20 cellular contexts compared by ENCODE assay signal in the genomic region with DNA sequence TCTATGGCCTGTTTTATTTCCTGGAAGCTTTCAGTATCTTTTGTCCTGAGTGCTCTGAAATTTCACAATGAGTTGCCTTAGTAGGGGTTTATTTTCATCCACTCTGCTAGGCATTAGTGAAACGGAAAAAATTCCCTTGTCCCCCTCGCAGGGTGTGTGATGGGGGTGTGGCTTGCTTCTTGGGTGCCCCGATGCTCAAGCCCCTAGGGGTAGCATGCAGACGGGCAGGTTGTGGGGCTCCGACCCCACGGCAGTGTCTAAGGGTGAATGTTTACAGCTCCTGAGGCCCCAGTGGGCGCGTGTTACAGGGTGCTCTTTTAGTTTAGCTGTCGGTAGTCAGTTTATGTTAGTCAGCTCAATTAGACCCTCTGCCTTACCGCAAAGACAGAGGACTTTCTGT. TPM values are rescaled to one million over a fixed set of nuclear protein-coding genes. Genes with fewer than 3 reads are reported as not detected.
DNase-seq lines count a peak whose midpoint lies in the region; ATAC-seq, FAIRE-seq and TF ChIP-seq lines count a peak whose summit lies in the region.
"Had no signal": no experiment of that assay in that cellular context is flagged by ENCODE, and none has a peak within 500 bp of the region (broad histone marks: within the 10 kb centered on the region; RNA-seq: fewer than 3 reads in every experiment).

No MANE protein-coding gene starts in this region.

- no peak for FAIRE-seq in RCC 7860 (lab: Jason Lieb, UNC)
- FAIRE-seq: A204.1, G401.6, GM12892 had no signal

- H3K4me2 ChIP-seq in neural progenitor cell, result no peak overlapping the region
- H3K4me2 ChIP-seq: BLaER1 had no signal

- H3K36me3 Mint-ChIP-seq in activated naive CD4-positive, alpha-beta T cell treated with anti-CD3 and anti-CD28 coated beads, Interleukin-2, amount 10 ng/mL, durations not matched to agents 7 days and 5 days, result peaks cover 2% of the 10 kb centered on the region
- H3K36me3 Mint-ChIP-seq in WTC11 (peaks cover under 1% of the 10 kb centered on the region; the same call in 1 of the 2 replicates), neural progenitor cell (no peaks in the 10 kb centered on the region)
- H3K36me3 Mint-ChIP-seq: CD4-positive, CD25-positive, alpha-beta regulatory T cell; CD8-positive, alpha-beta T cell had no signal

- no peaks in the 10 kb centered on the region for H3K79me2 ChIP-seq in neural progenitor cell (ENCODE audit: low read depth)

- no peak overlapping the region for H3K4me3 ChIP-seq in neural progenitor cell
- H3K4me3 ChIP-seq: BLaER1, HAP-1 had no signal

- CTCF ChIA-PET in activated naive CD4-positive, alpha-beta T cell treated with anti-CD3 and anti-CD28 coated beads, Interleukin-2, amount 10 ng/mL, durations not matched to agents 7 days and 5 days (lab: Charles Lee), result interaction anchor here (0.9 kb wide), 1 partner anchor 9 kb away, joined by 3 read pairs; no protein-coding TSS in a partner anchor
- CTCF ChIA-PET in WTC11 (lab: Charles Lee), result no interaction called here

- no peaks in the 10 kb centered on the region for H3K9me3 ChIP-seq in neural progenitor cell (ENCODE audit: low read depth)
- H3K9me3 ChIP-seq: Caco-2, HAP-1 had no signal

- H3K9ac ChIP-seq in neural progenitor cell, result no peak overlapping the region
- H3K9ac ChIP-seq: BLaER1 had no signal

- no peak overlapping the region for H3K4me3 Mint-ChIP-seq in activated naive CD4-positive, alpha-beta T cell treated with anti-CD3 and anti-CD28 coated beads, Interleukin-2, amount 10 ng/mL, durations not matched to agents 7 days and 5 days
- H3K4me3 Mint-ChIP-seq in WTC11 (no peak overlapping the region), neural progenitor cell (no peak overlapping the region)
- H3K4me3 Mint-ChIP-seq: B cell; CD8-positive, alpha-beta T cell; HFFc6 had no signal

- no peak for TF ChIP-seq CTCF in WTC11 (IDR thresholded peaks at IDR 0.05)
- TF ChIP-seq CTCF in neural progenitor cell (IDR thresholded peaks at IDR 0.05), result no peak

- H3K4me1 ChIP-seq in neural progenitor cell, result no peaks in the 10 kb centered on the region
- H3K4me1 ChIP-seq: BLaER1, Caco-2, HAP-1 had no signal

- H3K27me3 ChIP-seq in neural progenitor cell, result no peaks in the 10 kb centered on the region
- H3K27me3 ChIP-seq: BLaER1 had no signal

- no peaks in the 10 kb centered on the region for H3K27me3 Mint-ChIP-seq in activated naive CD4-positive, alpha-beta T cell treated with anti-CD3 and anti-CD28 coated beads, Interleukin-2, amount 10 ng/mL, durations not matched to agents 7 days and 5 days
- H3K27me3 Mint-ChIP-seq in WTC11 (ENCODE audit: low read depth) (no peaks in the 10 kb centered on the region), neural progenitor cell (ENCODE audit: insufficient read depth, low read depth) (no peaks in the 10 kb centered on the region)
- H3K27me3 Mint-ChIP-seq: B cell; CD4-positive, CD25-positive, alpha-beta regulatory T cell had no signal

- peak overlapping the region; percentile 62 for H3K27ac Mint-ChIP-seq in activated naive CD4-positive, alpha-beta T cell treated with anti-CD3 and anti-CD28 coated beads, Interleukin-2, amount 10 ng/mL, durations not matched to agents 7 days and 5 days
- H3K27ac Mint-ChIP-seq in WTC11 (no peak overlapping the region), neural progenitor cell (no peak overlapping the region)
- H3K27ac Mint-ChIP-seq: B cell; CD4-positive, CD25-positive, alpha-beta regulatory T cell; CD8-positive, alpha-beta T cell; HFFc6 had no signal

- peak; percentile 70 for ATAC-seq in WTC11
- ATAC-seq: CD8-positive, alpha-beta T cell had no signal

- H3K36me3 ChIP-seq in neural progenitor cell, result no peaks in the 10 kb centered on the region
- H3K36me3 ChIP-seq: BLaER1, HAP-1 had no signal

- no peaks in the 10 kb centered on the region for H4K20me1 ChIP-seq in neural progenitor cell (ENCODE audit: low read depth)
- H4K20me1 ChIP-seq: BLaER1 had no signal

- no peaks in the 10 kb centered on the region for H3F3A ChIP-seq in neural progenitor cell (ENCODE audit: low read depth)

- H2AFZ ChIP-seq in neural progenitor cell (replicated peaks), result peak overlapping the region; percentile 22

- POLR2A ChIA-PET in WTC11 (lab: Charles Lee), result no interaction called here

- peaks cover 4% of the 10 kb centered on the region for H3K9me3 Mint-ChIP-seq in activated naive CD4-positive, alpha-beta T cell treated with anti-CD3 and anti-CD28 coated beads, Interleukin-2, amount 10 ng/mL, durations not matched to agents 7 days and 5 days
- peaks cover 5% of the 10 kb centered on the region; the same call in 1 of the 2 replicates for H3K9me3 Mint-ChIP-seq in WTC11
- peaks cover 4% of the 10 kb centered on the region for H3K9me3 Mint-ChIP-seq in neural progenitor cell
- H3K9me3 Mint-ChIP-seq: CD8-positive, alpha-beta T cell; HFFc6 had no signal

- H3K4me1 Mint-ChIP-seq in activated naive CD4-positive, alpha-beta T cell treated with anti-CD3 and anti-CD28 coated beads, Interleukin-2, amount 10 ng/mL, durations not matched to agents 7 days and 5 days, result no peaks in the 10 kb centered on the region
- H3K4me1 Mint-ChIP-seq in WTC11, result 0 out of 2 replicates have a peak, but pooled peaks cover 3% of the 10 kb centered on the region
- peaks cover 4% of the 10 kb centered on the region for H3K4me1 Mint-ChIP-seq in neural progenitor cell
- H3K4me1 Mint-ChIP-seq: B cell had no signal

- no peak for DNase-seq in activated naive CD4-positive, alpha-beta T cell treated with anti-CD3 and anti-CD28 coated beads, Interleukin-2, amount 10 ng/mL, durations not matched to agents 7 days and 5 days
- no peak for DNase-seq in activated naive CD4-positive, alpha-beta T cell (lab: John Stamatoyannopoulos, UW)
- DNase-seq in WTC11 (ENCODE audit: low spot score), result peak; percentile 16
- no peak for DNase-seq in neural progenitor cell (ENCODE audit: low spot score)
- no peak for DNase-seq in hypothalamus (lab: John Stamatoyannopoulos, UW)
- DNase-seq in RCC 7860 (ENCODE audit: low spot score), result no peak
- DNase-seq: Caco-2; CD4-positive, CD25-positive, alpha-beta regulatory T cell; CD8-positive, alpha-beta T cell; DMS153; DND-41; HFFc6 had no signal

- H3K27ac ChIP-seq in neural progenitor cell, result no peak overlapping the region
- H3K27ac ChIP-seq: 22Rv1, BLaER1, C4-2B had no signal

TF ChIP-seq in WTC11, 78 proteins besides CTCF, POLR2A, EP300 and RAD21:
- TF ChIP-seq, protein P1, sequence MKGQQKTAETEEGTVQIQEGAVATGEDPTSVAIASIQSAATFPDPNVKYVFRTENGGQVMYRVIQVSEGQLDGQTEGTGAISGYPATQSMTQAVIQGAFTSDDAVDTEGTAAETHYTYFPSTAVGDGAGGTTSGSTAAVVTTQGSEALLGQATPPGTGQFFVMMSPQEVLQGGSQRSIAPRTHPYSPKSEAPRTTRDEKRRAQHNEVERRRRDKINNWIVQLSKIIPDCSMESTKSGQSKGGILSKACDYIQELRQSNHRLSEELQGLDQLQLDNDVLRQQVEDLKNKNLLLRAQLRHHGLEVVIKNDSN (CRISPR knock-in tag; IDR thresholded peaks at IDR 0.05), result no peak
- TF ChIP-seq CREB1 (CRISPR knock-in tag; IDR thresholded peaks at IDR 0.05) (no peak), TP53 (CRISPR knock-in tag; IDR thresholded peaks at IDR 0.05) (no peak)

RNA-seq across cellular contexts. Expression of gene MAP4K4, which starts 32.2 kb away (rescaled TPM):
- total RNA-seq in WTC11 (2021) (82.6 to 112 TPM (median 87.3 TPM) in 3 replicates), neural progenitor cell (ENCODE audit: low replicate concordance) (91.9 and 99.2 TPM in 2 replicates)
